ENCODE assay signal across 14 cellular contexts in genomic region chr16:19864566-19864965, GRCh38. TPM values are rescaled to one million over a fixed set of nuclear protein-coding genes. Genes with fewer than 3 reads are reported as not detected.
"Had no signal": no experiment of that assay in that cellular context is flagged by ENCODE, and none has a peak within 500 bp of the region (broad histone marks: within the 10 kb centered on the region; RNA-seq: fewer than 3 reads in every experiment).

No MANE protein-coding gene starts in this region.

- H3K27me3 ChIP-seq: adrenal gland, neutrophil, stomach, thyroid gland had no signal

- DNase-seq: activated CD4-positive, alpha-beta T cell treated with anti-CD3 and anti-CD28 coated beads, Interleukin-2, amount 10 ng/mL, durations not matched to agents 24 days and 14 days; activated CD8-positive, alpha-beta memory T cell treated with anti-CD3 and anti-CD28 coated beads, Interleukin-2, amount 50 U/mL, for 4 hours; activated CD8-positive, alpha-beta T cell treated with anti-CD3 and anti-CD28 coated beads, Interleukin-2, amount 10 ng/mL, durations not matched to agents 7 days and 5 days; activated effector memory CD4-positive, alpha-beta T cell treated with anti-CD3 and anti-CD28 coated beads, Interleukin-2, amount 50 U/mL, for 16 hours; activated T-cell treated with anti-CD3 and anti-CD28 coated beads, Interleukin-2, amount 50 U/mL, for 48 hours; adrenal gland; dermis blood vessel endothelial cell; endodermal cell; mucosa of descending colon; naive thymus-derived CD4-positive, alpha-beta T cell; stomach; thyroid gland had no signal

- H3K9me3 ChIP-seq: adrenal gland, mucosa of descending colon, neutrophil, stomach, thyroid gland had no signal

- H3K4me3 ChIP-seq: adrenal gland, mucosa of descending colon, stomach, thyroid gland had no signal

- H3K36me3 ChIP-seq: adrenal gland, neutrophil, thyroid gland had no signal

- H3K4me1 ChIP-seq: adrenal gland had no signal

- H3K9ac ChIP-seq: parathyroid adenoma had no signal

- H3K27ac ChIP-seq: adrenal gland, neutrophil, parathyroid adenoma, stomach had no signal

RNA-seq across cellular contexts. Expression of gene GPRC5B, which starts 20.1 kb away (rescaled TPM):
- total RNA-seq: activated CD8-positive, alpha-beta T cell treated with anti-CD3 and anti-CD28 coated beads, Interleukin-2, amount 10 ng/mL, durations not matched to agents 7 days and 5 days had no signal
